12 cellular contexts compared by ENCODE assay signal in genomic region chr17:77810536-77810935, GRCh38.
A peak's percentile ranks its signal among the peaks of the same experiment; 100 is the strongest.
DNase-seq lines count a peak whose midpoint lies in the region; ATAC-seq, FAIRE-seq and TF ChIP-seq lines count a peak whose summit lies in the region.
"Had no signal": no experiment of that assay in that cellular context is flagged by ENCODE, and none has a peak within 500 bp of the region (broad histone marks: within the 10 kb centered on the region; RNA-seq: fewer than 3 reads in every experiment).

No MANE protein-coding gene starts in this region.

- no peak overlapping the region for H3K4ac ChIP-seq in H1 (replicated peaks; ENCODE audit: insufficient read length, low read depth, low read length)

- no peaks in the 10 kb centered on the region for H4K20me1 ChIP-seq in mammary epithelial cell (ENCODE audit: insufficient read depth, low read length)
- H4K20me1 ChIP-seq in H1 (replicated peaks in 1 of 2; ENCODE audit: control insufficient read depth in 1 of 2, insufficient read depth in 2 of 2, low read length in 2 of 2), result peaks cover 0 to 5% of the 10 kb centered on the region in 2 experiments

- 0 out of 2 replicates have a peak overlapping the region, but pooled peaks have one; percentile 26 for H2AK5ac ChIP-seq in H1 (ENCODE audit: low read depth, low read length)

- peaks cover 35% of the 10 kb centered on the region for H3K27me3 Mint-ChIP-seq in MCF 10A (ENCODE audit: insufficient read depth, unreplicated experiment)
- H3K27me3 Mint-ChIP-seq in activated T-helper 2 cell treated with anti-CD3 and anti-CD28 coated beads, Interferon-gamma antibody, Interleukin-2, Interleukin-4, amounts not matched to agents 10 μg/mL and 5 μg/mL and 100 μg/mL, durations not matched to agents 14 hours and 24 hours and 36 hours (ENCODE audit: low read depth), result peaks cover 5% of the 10 kb centered on the region

- H3K27ac Mint-ChIP-seq in MCF 10A (ENCODE audit: low read depth, unreplicated experiment), result no peak overlapping the region
- no peak overlapping the region for H3K27ac Mint-ChIP-seq in activated T-helper 2 cell treated with anti-CD3 and anti-CD28 coated beads, Interferon-gamma antibody, Interleukin-2, Interleukin-4, amounts not matched to agents 10 μg/mL and 5 μg/mL and 100 μg/mL, durations not matched to agents 14 hours and 24 hours and 36 hours

- H3K4me1 ChIP-seq in mammary epithelial cell (ENCODE audit: insufficient read depth, low read length) (no peaks in the 10 kb centered on the region), H1 (replicated peaks in 1 of 4; ENCODE audit: control insufficient read depth in 3 of 4, insufficient read depth in 4 of 4, low read length in 3 of 4) (peaks cover 3 to 14% (median 9%) of the 10 kb centered on the region in 4 experiments), lower lobe of right lung (peaks cover 10% of the 10 kb centered on the region)

- 9% methylated on average over 1 of the region's 1 CpG for WGBS in mammary epithelial cell (ENCODE audit: low coverage, missing lambda C conversion rate)
- 82% methylated on average over 1 of the region's 1 CpG; no CpG with 5 or more reads in 1 of the 2 experiments for WGBS in H1 (ENCODE audit: extremely low coverage in 1 of 2, insufficient coverage in 1 of 2, insufficient read length in 1 of 2, insufficient replicate concordance in 2 of 2, low coverage in 1 of 2, low lambda C conversion rate in 2 of 2, missing lambda C conversion rate in 1 of 2), 2 experiments

- H2BK15ac ChIP-seq in H1 (ENCODE audit: low read length), result no peak overlapping the region

- no peak for FAIRE-seq in H1 (lab: Jason Lieb, UNC)
- FAIRE-seq: G401.6 had no signal

- no peak overlapping the region for H3K56ac ChIP-seq in H1 (replicated peaks; ENCODE audit: insufficient read length, low read depth, low read length)

- intact Hi-C loops in MCF 10A (cut with micrococcal nuclease) (no loop called here), mammary epithelial cell (cut with micrococcal nuclease) (no loop called here), lower lobe of right lung (cut with DNase I) (no loop called here)
- intact Hi-C loops in activated T-helper 2 cell treated with anti-CD3 and anti-CD28 coated beads, Interferon-gamma antibody, Interleukin-2, Interleukin-4, amounts not matched to agents 10 μg/mL and 5 μg/mL and 100 μg/mL, durations not matched to agents 14 hours and 24 hours and 36 hours (cut with micrococcal nuclease), result no loop called here

- TF ChIP-seq POLR2A in H1 (IDR thresholded peaks at IDR 0.05; ENCODE audit: control extremely low read depth in 1 of 2, low read depth in 2 of 2, low read length in 2 of 2), result no peak

- TF ChIP-seq CTCF in MCF 10A (IDR thresholded peaks at IDR 0.05; ENCODE audit: unreplicated experiment) (no peak), mammary epithelial cell (conservative IDR thresholded peaks at IDR 0.05 in 1 of 2, IDR thresholded peaks at IDR 0.05 in 1 of 2; ENCODE audit: extremely low read depth in 1 of 2, insufficient read depth in 1 of 2, low read depth in 1 of 2, low read length in 2 of 2) (no peak), H1 (IDR thresholded peaks at IDR 0.05; ENCODE audit: control extremely low read depth in 1 of 3, insufficient read depth in 1 of 3, low read depth in 1 of 3, low read length in 3 of 3) (no peak), lower lobe of right lung (IDR thresholded peaks at IDR 0.05) (no peak)

- ATAC-seq in lower lobe of right lung (peak; percentile 36 to 58), HG02852 (IDR thresholded peaks at IDR 0.05; ENCODE audit: unreplicated experiment) (no peak)

- H3K9ac ChIP-seq in mammary epithelial cell (ENCODE audit: insufficient read depth, low read length), result no peak overlapping the region
- H3K9ac ChIP-seq in H1 (replicated peaks in 1 of 4; ENCODE audit: extremely low read depth in 1 of 4, low read depth in 3 of 4, low read length in 3 of 4), result no peak overlapping the region

- H2BK12ac ChIP-seq in H1 (ENCODE audit: low read depth, low read length), result peak overlapping the region; percentile 98; the same call in 1 of the 2 replicates

- H3K23me2 ChIP-seq in H1 (ENCODE audit: low read depth, low read length), result peaks cover 7% of the 10 kb centered on the region; the same call in 1 of the 2 replicates

- no peak overlapping the region for H2BK120ac ChIP-seq in H1 (replicated peaks; ENCODE audit: low read depth, low read length)

- H3K79me2 ChIP-seq in mammary epithelial cell (ENCODE audit: insufficient read depth, low read length) (no peaks in the 10 kb centered on the region), H1 (ENCODE audit: control insufficient read depth in 1 of 2, insufficient read depth in 2 of 2, low read length in 2 of 2) (no peaks in the 10 kb centered on the region)

- no peak overlapping the region for H2AFZ ChIP-seq in mammary epithelial cell (ENCODE audit: low read depth, low read length)
- H2AFZ ChIP-seq in H1 (ENCODE audit: low read length), result no peak overlapping the region

- H3K27ac ChIP-seq in mammary epithelial cell (ENCODE audit: insufficient read depth, low read depth, low read length), result no peak overlapping the region
- H3K27ac ChIP-seq in H1 (ENCODE audit: low read depth, low read length), result no peak overlapping the region
- H3K27ac ChIP-seq in lower lobe of right lung, result no peak overlapping the region

- H3K9me3 ChIP-seq in mammary epithelial cell (replicated peaks; ENCODE audit: insufficient read depth, low read length) (no peaks in the 10 kb centered on the region), H1 (ENCODE audit: insufficient read depth in 2 of 2, low read depth in 1 of 2, low read length in 1 of 2) (no peaks in the 10 kb centered on the region), lower lobe of right lung (no peaks in the 10 kb centered on the region)

- peak; percentile 75 for DNase-seq in MCF 10A (ENCODE audit: unreplicated experiment)
- DNase-seq in mammary epithelial cell, result no peak
- DNase-seq in H1 (ENCODE audit: low read depth in 1 of 2, low spot score in 2 of 2), result no peak
- peak; percentile 22 for DNase-seq in lower lobe of right lung
- no peak for DNase-seq in activated T-helper 2 cell treated with anti-CD3 and anti-CD28 coated beads, Interferon-gamma antibody, Interleukin-2, Interleukin-4, amounts not matched to agents 10 μg/mL and 5 μg/mL and 100 μg/mL, durations not matched to agents 14 hours and 24 hours and 36 hours (ENCODE audit: low spot score)
- DNase-seq in activated CD8-positive, alpha-beta memory T cell treated with anti-CD3 and anti-CD28 coated beads, Interleukin-2, amount 50 U/mL, for 4 hours, result no peak
- DNase-seq in NCI-H1048 (lab: John Stamatoyannopoulos, UW), result no peak
- DNase-seq: central memory CD4-positive, alpha-beta T cell; naive B cell; NCI-H2081 had no signal

- dilution Hi-C loops in mammary epithelial cell (cut with HindIII; ENCODE audit: low sequenced_read_pairs), result loop anchor here (5.0 to 10.0 kb wide), 3 partner anchors 72 to 364 kb away; no protein-coding TSS in a partner anchor

- in situ Hi-C loops in mammary epithelial cell (cut with MboI; ENCODE audit: low sequenced_read_pairs in 2 of 2), result no loop called here

- no peaks in the 10 kb centered on the region for H3K27me3 ChIP-seq in mammary epithelial cell (ENCODE audit: insufficient read depth, low read length)
- H3K27me3 ChIP-seq in H1 (replicated peaks in 1 of 4; ENCODE audit: control insufficient read depth in 3 of 4, extremely low read depth in 1 of 4, insufficient read depth in 3 of 4, low read length in 3 of 4), result no peaks in the 10 kb centered on the region
- H3K27me3 ChIP-seq in lower lobe of right lung (ENCODE audit: low read depth), result no peaks in the 10 kb centered on the region

- no peak for TF ChIP-seq EP300 in H1 (IDR thresholded peaks at IDR 0.05; ENCODE audit: borderline replicate concordance in 1 of 2, low read depth in 2 of 2, low read length in 2 of 2)

- no peaks in the 10 kb centered on the region for H3K79me1 ChIP-seq in H1 (ENCODE audit: low read depth, low read length)

- no peak overlapping the region for H3K4me3 Mint-ChIP-seq in MCF 10A (ENCODE audit: unreplicated experiment)
- H3K4me3 Mint-ChIP-seq in activated T-helper 2 cell treated with anti-CD3 and anti-CD28 coated beads, Interferon-gamma antibody, Interleukin-2, Interleukin-4, amounts not matched to agents 10 μg/mL and 5 μg/mL and 100 μg/mL, durations not matched to agents 14 hours and 24 hours and 36 hours (ENCODE audit: low read depth), result no peak overlapping the region
- H3K4me3 Mint-ChIP-seq: naive B cell had no signal

- H3K36me3 Mint-ChIP-seq in MCF 10A (ENCODE audit: insufficient read depth, unreplicated experiment), result no peaks in the 10 kb centered on the region
- H3K36me3 Mint-ChIP-seq in activated T-helper 2 cell treated with anti-CD3 and anti-CD28 coated beads, Interferon-gamma antibody, Interleukin-2, Interleukin-4, amounts not matched to agents 10 μg/mL and 5 μg/mL and 100 μg/mL, durations not matched to agents 14 hours and 24 hours and 36 hours (ENCODE audit: low read depth), result no peaks in the 10 kb centered on the region
- H3K36me3 Mint-ChIP-seq: naive B cell had no signal

- H3K4me2 ChIP-seq in mammary epithelial cell (ENCODE audit: insufficient read depth, low read depth, low read length) (no peak overlapping the region), H1 (ENCODE audit: insufficient read depth in 1 of 2, low read depth in 2 of 2, low read length in 2 of 2) (peak overlapping the region in 1 of 2 experiments; percentile 9; a peak in 1 of 4 replicates)

- no peak overlapping the region for H4K8ac ChIP-seq in H1 (ENCODE audit: extremely low read depth, insufficient read depth, low read length)

- BruUV-seq in MCF 10A (replicated peaks; lab: Mats Ljungman, UMichigan) (no TSS peak), mammary epithelial cell (replicated peaks; lab: Mats Ljungman, UMichigan) (no TSS peak)

- no peak overlapping the region for H4K5ac ChIP-seq in H1 (ENCODE audit: insufficient read length, low read depth, low read length)

- no peaks in the 10 kb centered on the region for H3K9me3 Mint-ChIP-seq in MCF 10A (ENCODE audit: unreplicated experiment)
- H3K9me3 Mint-ChIP-seq in activated T-helper 2 cell treated with anti-CD3 and anti-CD28 coated beads, Interferon-gamma antibody, Interleukin-2, Interleukin-4, amounts not matched to agents 10 μg/mL and 5 μg/mL and 100 μg/mL, durations not matched to agents 14 hours and 24 hours and 36 hours, result no peaks in the 10 kb centered on the region
- H3K9me3 Mint-ChIP-seq: naive B cell had no signal

- H2BK5ac ChIP-seq in H1 (ENCODE audit: low read depth, low read length), result peak overlapping the region; percentile 53; the same call in 1 of the 2 replicates

- no peak overlapping the region for H3K14ac ChIP-seq in H1 (ENCODE audit: insufficient read length)

- CTCF ChIA-PET in MCF 10A (lab: Yijun Ruan, JAX) (no interaction called here), mammary epithelial cell (lab: Charles Lee; ENCODE audit: low non-redundant PET) (no interaction called here), H1 (lab: Charles Lee; ENCODE audit: partially characterized antibody) (interaction anchor here (0.7 kb wide), 1 partner anchor 196 kb away, joined by 4 read pairs; no protein-coding TSS in a partner anchor)

- no peaks in the 10 kb centered on the region for H3K36me3 ChIP-seq in mammary epithelial cell (ENCODE audit: insufficient read depth, low read length)
- H3K36me3 ChIP-seq in H1 (ENCODE audit: control insufficient read depth in 2 of 4, insufficient read depth in 4 of 4, low read length in 3 of 4), result no peaks in the 10 kb centered on the region
- no peaks in the 10 kb centered on the region for H3K36me3 ChIP-seq in lower lobe of right lung

- H4K91ac ChIP-seq in H1 (replicated peaks; ENCODE audit: insufficient read length, low read length), result no peak overlapping the region

- H3K23ac ChIP-seq in H1 (ENCODE audit: insufficient read length), result no peak overlapping the region

- POLR2A ChIA-PET in MCF 10A (lab: Yijun Ruan, JAX), result no interaction called here
- POLR2A ChIA-PET in H1 (lab: Charles Lee; ENCODE audit: partially characterized antibody), result interaction anchor here (0.6 to 1.6 kb wide), 4 partner anchors 9 to 831 kb away, joined by 3 to 6 read pairs (median 3); no protein-coding TSS in a partner anchor

- H3K18ac ChIP-seq in H1 (ENCODE audit: extremely low read depth, low read length), result 0 out of 2 replicates have a peak overlapping the region, but pooled peaks have one; percentile 4

- H3K4me3 ChIP-seq in mammary epithelial cell (replicated peaks in 1 of 3; ENCODE audit: insufficient read depth in 1 of 3, low read depth in 2 of 3, low read length in 3 of 3) (no peak overlapping the region), H1 (ENCODE audit: extremely low read depth in 1 of 4, insufficient read depth in 2 of 4, low read depth in 3 of 4, low read length in 4 of 4) (no peak overlapping the region), lower lobe of right lung (no peak overlapping the region)

- no peak for TF ChIP-seq RAD21 in H1 (IDR thresholded peaks at IDR 0.05 in 1 of 2, conservative IDR thresholded peaks at IDR 0.05 in 1 of 2; ENCODE audit: low read depth in 2 of 2, low read length in 2 of 2)

- peak overlapping the region; percentile 77; the same call in 1 of the 2 replicates for H2BK20ac ChIP-seq in H1 (ENCODE audit: low read length)

- H3K4me1 Mint-ChIP-seq in MCF 10A (ENCODE audit: insufficient read depth, unreplicated experiment), result no peaks in the 10 kb centered on the region
- H3K4me1 Mint-ChIP-seq in activated T-helper 2 cell treated with anti-CD3 and anti-CD28 coated beads, Interferon-gamma antibody, Interleukin-2, Interleukin-4, amounts not matched to agents 10 μg/mL and 5 μg/mL and 100 μg/mL, durations not matched to agents 14 hours and 24 hours and 36 hours (ENCODE audit: low read depth), result no peaks in the 10 kb centered on the region
- H3K4me1 Mint-ChIP-seq: naive B cell had no signal

Comparison
In these comparisons a context has a peak if more than half of its experiments do, and no peak if none do; other contexts are left out.
1. DNase-seq: peak in MCF 10A (single experiment) and lower lobe of right lung (single experiment); none in mammary epithelial cell (single experiment), H1 (0 of 2), activated T-helper 2 cell treated with anti-CD3 and anti-CD28 coated beads, Interferon-gamma antibody, Interleukin-2, Interleukin-4, amounts not matched to agents 10 μg/mL and 5 μg/mL and 100 μg/mL, durations not matched to agents 14 hours and 24 hours and 36 hours (single experiment), activated CD8-positive, alpha-beta memory T cell treated with anti-CD3 and anti-CD28 coated beads, Interleukin-2, amount 50 U/mL, for 4 hours (single experiment) and NCI-H1048 (single experiment).